ENCODE assay signal across 20 cellular contexts in the genomic region with DNA sequence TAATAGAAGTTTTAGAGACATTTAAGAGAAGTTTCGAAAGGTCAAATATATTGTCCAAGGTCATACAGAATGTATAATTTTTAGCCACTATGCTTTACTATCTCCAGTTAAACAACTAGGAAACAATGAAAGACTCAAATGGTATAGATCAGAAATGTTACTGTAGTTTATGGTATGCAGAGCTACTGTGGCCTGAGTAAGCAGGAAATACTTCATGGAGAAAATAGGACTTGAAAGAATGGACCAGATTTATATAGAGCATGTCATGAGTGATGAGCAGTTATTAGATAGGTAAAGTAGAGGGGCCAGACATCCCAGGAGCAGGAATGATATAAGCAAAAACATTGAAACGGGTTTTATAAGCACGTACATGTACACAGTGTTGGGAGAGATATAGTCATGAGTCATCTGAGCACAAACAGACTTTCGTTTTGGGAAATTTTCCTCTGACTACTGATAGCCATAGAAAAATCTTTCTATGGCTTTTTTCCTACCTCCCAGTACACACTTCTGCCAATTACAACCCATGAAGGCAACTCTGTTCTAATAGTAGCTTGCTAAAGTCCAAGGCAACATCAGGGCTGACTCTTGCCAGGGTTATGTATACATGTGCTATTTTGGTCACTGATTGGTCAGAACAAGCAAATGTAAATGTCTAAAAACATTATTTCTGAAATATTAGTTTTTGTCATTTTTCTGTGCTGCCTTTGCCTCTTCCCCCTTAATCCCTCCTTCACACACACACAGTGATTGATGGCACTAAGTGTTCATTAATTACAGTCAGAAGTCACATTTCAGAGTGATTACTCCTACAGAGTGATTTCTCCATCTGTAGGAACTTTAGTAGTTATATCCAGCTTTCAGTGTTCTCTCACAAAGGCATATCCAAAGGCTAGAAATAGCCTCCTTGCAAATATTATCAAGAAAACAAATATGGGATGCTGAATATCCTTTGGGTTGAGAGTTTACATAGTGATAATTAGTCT.
A peak's percentile ranks its signal among the peaks of the same experiment; 100 is the strongest.
DNase-seq lines count a peak whose midpoint lies in the region; ATAC-seq, FAIRE-seq and TF ChIP-seq lines count a peak whose summit lies in the region.
"Had no signal": no experiment of that assay in that cellular context is flagged by ENCODE, and none has a peak within 500 bp of the region (broad histone marks: within the 10 kb centered on the region; RNA-seq: fewer than 3 reads in every experiment).

No MANE protein-coding gene starts in this region.

- 53% methylated on average over 4 of the region's 4 CpGs for WGBS in smooth muscle cell (ENCODE audit: low lambda C conversion rate)

- H3K9ac ChIP-seq in astrocyte (ENCODE audit: low read length) (peak overlapping the region; percentile 8), smooth muscle cell (ENCODE audit: low read depth) (no peak overlapping the region)

- H3K27ac ChIP-seq in breast epithelium (no peak overlapping the region), astrocyte (ENCODE audit: low read depth, low read length) (peak overlapping the region; percentile 26), foreskin keratinocyte (no peak overlapping the region), smooth muscle cell (ENCODE audit: low read depth) (peak overlapping the region; percentile 31)

- H3K27me3 ChIP-seq in breast epithelium (peaks cover 0 to 9% of the 10 kb centered on the region in 2 donors), astrocyte (ENCODE audit: insufficient read depth, low read length) (no peaks in the 10 kb centered on the region), foreskin keratinocyte (no peaks in the 10 kb centered on the region), smooth muscle cell (ENCODE audit: low read depth) (no peaks in the 10 kb centered on the region)

- H3K4me1 Mint-ChIP-seq in MCF 10A (ENCODE audit: insufficient read depth, unreplicated experiment) (no peaks in the 10 kb centered on the region), astrocyte (ENCODE audit: low read depth, unreplicated experiment) (peaks cover 3% of the 10 kb centered on the region)

- no peak overlapping the region for H3K27ac Mint-ChIP-seq in MCF 10A (ENCODE audit: low read depth, unreplicated experiment)
- no peak overlapping the region for H3K27ac Mint-ChIP-seq in astrocyte (ENCODE audit: unreplicated experiment)
- H3K27ac Mint-ChIP-seq: activated CD8-positive, alpha-beta T cell treated with anti-CD3 and anti-CD28 coated beads for 36 hours; H9; nephron progenitor cell; T-helper 2 cell treated with Interferon-gamma antibody and Interleukin-4, amounts not matched to agents 5 μg/mL and 100 μg/mL, for 36 hours had no signal

- BruUV-seq in MCF 10A (replicated peaks; lab: Mats Ljungman, UMichigan), result no TSS peak

- H3K36me3 ChIP-seq in breast epithelium (no peaks in the 10 kb centered on the region), astrocyte (ENCODE audit: insufficient read depth, low read length) (no peaks in the 10 kb centered on the region), smooth muscle cell (ENCODE audit: low read depth) (no peaks in the 10 kb centered on the region)

- no peaks in the 10 kb centered on the region for H3K79me2 ChIP-seq in astrocyte (ENCODE audit: insufficient read depth, low read length)
- H3K79me2 ChIP-seq in smooth muscle cell (ENCODE audit: low read depth), result no peaks in the 10 kb centered on the region

- H3K4me3 ChIP-seq in breast epithelium (no peak overlapping the region), astrocyte (ENCODE audit: insufficient read depth, low read depth, low read length) (no peak overlapping the region), smooth muscle cell (no peak overlapping the region)
- H3K4me3 ChIP-seq: GM12878 had no signal

- H3K27me3 Mint-ChIP-seq in MCF 10A (ENCODE audit: insufficient read depth, unreplicated experiment), result peaks cover 12% of the 10 kb centered on the region
- no peaks in the 10 kb centered on the region for H3K27me3 Mint-ChIP-seq in astrocyte (ENCODE audit: low read depth, unreplicated experiment)
- H3K27me3 Mint-ChIP-seq: activated CD8-positive, alpha-beta T cell treated with anti-CD3 and anti-CD28 coated beads for 36 hours had no signal

- POLR2A ChIA-PET in MCF 10A (lab: Yijun Ruan, JAX), result no interaction called here

- H3K4me1 ChIP-seq in breast epithelium, result no peaks in the 10 kb centered on the region
- H3K4me1 ChIP-seq in astrocyte (ENCODE audit: insufficient read depth, low read length), result no peaks in the 10 kb centered on the region
- H3K4me1 ChIP-seq in foreskin keratinocyte, result no peaks in the 10 kb centered on the region
- H3K4me1 ChIP-seq in smooth muscle cell (ENCODE audit: low read depth), result no peaks in the 10 kb centered on the region

- ATAC-seq in foreskin keratinocyte (peak; percentile 66), GM21576 (IDR thresholded peaks at IDR 0.05; ENCODE audit: unreplicated experiment) (no peak)
- ATAC-seq: activated CD8-positive, alpha-beta T cell treated with anti-CD3 and anti-CD28 coated beads for 36 hours; GM12878 had no signal

- peak overlapping the region; percentile 68 for H3K4me2 ChIP-seq in astrocyte (ENCODE audit: low read length)
- peak overlapping the region; percentile 31 for H3K4me2 ChIP-seq in smooth muscle cell

- H3F3A ChIP-seq in smooth muscle cell (ENCODE audit: low read depth), result no peaks in the 10 kb centered on the region

- H3K36me3 Mint-ChIP-seq in MCF 10A (ENCODE audit: insufficient read depth, unreplicated experiment), result peaks cover 7% of the 10 kb centered on the region
- no peaks in the 10 kb centered on the region for H3K36me3 Mint-ChIP-seq in astrocyte (ENCODE audit: low read depth, unreplicated experiment)

- H3K9me3 ChIP-seq in breast epithelium (no peaks in the 10 kb centered on the region), astrocyte (ENCODE audit: insufficient read depth, low read depth, low read length) (no peaks in the 10 kb centered on the region), smooth muscle cell (replicated peaks; ENCODE audit: low read depth) (no peaks in the 10 kb centered on the region)

- CTCF ChIA-PET in MCF 10A (lab: Yijun Ruan, JAX), result interaction anchor here (0.6 kb wide), 1 partner anchor 273 kb away, joined by 3 read pairs; no protein-coding TSS in a partner anchor

- H4K20me1 ChIP-seq in astrocyte (ENCODE audit: insufficient read depth, low read length) (no peaks in the 10 kb centered on the region), smooth muscle cell (ENCODE audit: low read depth) (no peaks in the 10 kb centered on the region)

- DNase-seq in MCF 10A (ENCODE audit: unreplicated experiment) (peak; percentile 30), breast epithelium (ENCODE audit: low spot score in 2 of 2) (no peak), astrocyte (ENCODE audit: low read depth) (peak; percentile 39), foreskin keratinocyte (peak in 1 of 2 donors; percentile 20), smooth muscle cell (lab: John Stamatoyannopoulos, UW; ENCODE audit: unreplicated experiment) (no peak), superior temporal gyrus (ENCODE audit: extremely low spot score) (no peak), epidermal melanocyte (ENCODE audit: insufficient read length, low spot score) (no peak)
- DNase-seq: activated CD8-positive, alpha-beta T cell treated with anti-CD3 and anti-CD28 coated beads for 36 hours; activated effector memory CD4-positive, alpha-beta T cell treated with Interleukin-2 at 50 U/mL for 16 hours; DMS 273 treated with DMSO at 0.1 percent for 48 hours; H9; kidney glomerular epithelial cell; NCI-H1105 treated with DMSO at 0.1 percent for 48 hours; nephron progenitor cell had no signal

- peak; percentile 90 for FAIRE-seq in astrocyte (lab: Jason Lieb, UNC)
- FAIRE-seq: A204.1, colon, GM12878, HTR-8/SVneo had no signal

- TF ChIP-seq CTCF in MCF 10A (IDR thresholded peaks at IDR 0.05; ENCODE audit: unreplicated experiment) (no peak), breast epithelium (IDR thresholded peaks at IDR 0.05) (no peak), astrocyte (IDR thresholded peaks at IDR 0.05; ENCODE audit: insufficient read depth, low read depth, low read length) (no peak), foreskin keratinocyte (conservative IDR thresholded peaks at IDR 0.05) (no peak), smooth muscle cell (IDR thresholded peaks at IDR 0.05; ENCODE audit: borderline replicate concordance, insufficient read depth, poor library complexity, severe bottlenecking) (no peak)

- intact Hi-C loops in MCF 10A (cut with micrococcal nuclease), result no loop called here
- intact Hi-C loops in breast epithelium (cut with DNase I; ENCODE audit: low total_unique reads), result no loop called here

- TF ChIP-seq POLR2A in breast epithelium (IDR thresholded peaks at IDR 0.05), result no peak

- H3K4me3 Mint-ChIP-seq in MCF 10A (ENCODE audit: unreplicated experiment) (no peak overlapping the region), astrocyte (ENCODE audit: unreplicated experiment) (no peak overlapping the region)
- H3K4me3 Mint-ChIP-seq: activated CD8-positive, alpha-beta T cell treated with anti-CD3 and anti-CD28 coated beads for 36 hours; H9; nephron progenitor cell; T-helper 2 cell treated with Interferon-gamma antibody and Interleukin-4, amounts not matched to agents 5 μg/mL and 100 μg/mL, for 36 hours had no signal

- peak overlapping the region; percentile 26 for H2AFZ ChIP-seq in astrocyte (ENCODE audit: low read depth, low read length)
- no peak overlapping the region for H2AFZ ChIP-seq in smooth muscle cell (ENCODE audit: low read depth)

- H3K9me3 Mint-ChIP-seq in MCF 10A (ENCODE audit: unreplicated experiment) (no peaks in the 10 kb centered on the region), astrocyte (ENCODE audit: unreplicated experiment) (no peaks in the 10 kb centered on the region)
- H3K9me3 Mint-ChIP-seq: activated CD8-positive, alpha-beta T cell treated with anti-CD3 and anti-CD28 coated beads for 36 hours; H9; nephron progenitor cell; T-helper 2 cell treated with Interferon-gamma antibody and Interleukin-4, amounts not matched to agents 5 μg/mL and 100 μg/mL, for 36 hours had no signal

Comparison
In these comparisons a context has a peak if more than half of its experiments do, and no peak if none do; other contexts are left out.
1. DNase-seq: peak in MCF 10A (single experiment) and astrocyte (single experiment); none in breast epithelium (0 of 2), smooth muscle cell (single experiment), superior temporal gyrus (single experiment) and epidermal melanocyte (single experiment).
2. H3K27ac ChIP-seq: peak in astrocyte (single experiment) and smooth muscle cell (single experiment); none in breast epithelium (0 of 2) and foreskin keratinocyte (single experiment).